In the genomic region with DNA sequence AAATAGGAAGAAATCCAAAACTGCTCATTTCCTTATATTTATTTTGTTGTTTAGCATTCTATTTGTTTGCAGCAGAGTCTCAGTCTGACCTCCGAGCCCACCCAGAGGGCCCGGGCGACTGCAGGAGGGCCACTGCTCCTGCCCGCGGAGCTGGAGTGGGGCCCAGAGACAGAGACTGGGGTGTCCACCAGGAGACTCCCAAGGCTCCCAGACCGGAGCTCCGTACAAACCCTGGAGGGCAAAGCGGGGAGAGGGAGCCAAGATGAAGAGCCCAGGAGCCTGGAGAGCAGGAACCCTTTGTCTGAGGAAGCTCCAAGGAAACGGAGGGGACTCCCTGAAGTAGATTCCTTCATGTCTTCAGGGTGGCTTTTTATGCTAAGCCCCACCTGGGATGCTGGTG, we compare ENCODE assay signal across 20 cellular contexts. TPM values are rescaled to one million over a fixed set of nuclear protein-coding genes. Genes with fewer than 3 reads are reported as not detected.
DNase-seq lines count a peak whose midpoint lies in the region; ATAC-seq, FAIRE-seq and TF ChIP-seq lines count a peak whose summit lies in the region.
"Had no signal": no experiment of that assay in that cellular context is flagged by ENCODE, and none has a peak within 500 bp of the region (broad histone marks: within the 10 kb centered on the region; RNA-seq: fewer than 3 reads in every experiment).

No MANE protein-coding gene starts in this region.

- no peak overlapping the region; the same call in 1 of the 2 replicates for H4K8ac ChIP-seq in H1 (ENCODE audit: extremely low read depth, insufficient read depth, low read length)

- no peaks in the 10 kb centered on the region for H3K4me1 ChIP-seq in HepG2 (ENCODE audit: insufficient read depth, low read length)
- H3K4me1 ChIP-seq in right lobe of liver, result no peaks in the 10 kb centered on the region
- peaks cover 0 to 6% (median 1%) of the 10 kb centered on the region in 4 experiments; a peak in 3 of 7 replicates for H3K4me1 ChIP-seq in H1 (replicated peaks in 1 of 4; ENCODE audit: control insufficient read depth in 3 of 4, insufficient read depth in 4 of 4, low read length in 3 of 4)
- no peaks in the 10 kb centered on the region for H3K4me1 ChIP-seq in osteoblast (ENCODE audit: insufficient read depth, low read length)
- H3K4me1 ChIP-seq: HAP-1 had no signal

- H2BK5ac ChIP-seq in H1 (ENCODE audit: low read depth, low read length), result no peak overlapping the region

- H3K14ac ChIP-seq in H1 (ENCODE audit: insufficient read length), result no peak overlapping the region

- CTCF ChIA-PET in HepG2 (lab: Yijun Ruan, JAX; ENCODE audit: low intra/inter-chr PET ratio, low total read pairs) (no interaction called here), H1 (lab: Charles Lee; ENCODE audit: partially characterized antibody) (interaction anchor here (0.6 to 1.2 kb wide), 3 partner anchors 12 to 369 kb away, joined by 3 read pairs; no protein-coding TSS in a partner anchor)

- POLR2A ChIA-PET in HepG2 (lab: Yijun Ruan, JAX) (no interaction called here), H1 (lab: Charles Lee; ENCODE audit: partially characterized antibody) (interaction anchor here (0.6 to 0.8 kb wide), 2 partner anchors 10 to 26 kb away, joined by 3 read pairs; no protein-coding TSS in a partner anchor)

- no peak overlapping the region for H2AK5ac ChIP-seq in H1 (ENCODE audit: low read depth, low read length)

- H3K56ac ChIP-seq in H1 (replicated peaks; ENCODE audit: insufficient read length, low read depth, low read length), result no peak overlapping the region

- WGBS in HepG2 (ENCODE audit: low lambda C conversion rate), result 70% methylated on average over 9 of the region's 9 CpGs
- WGBS in right lobe of liver (ENCODE audit: insufficient coverage, low coverage, low lambda C conversion rate, missing lambda C conversion rate), result 86% methylated on average over 5 of the region's 9 CpGs
- WGBS in H1 (ENCODE audit: extremely low coverage in 1 of 2, insufficient coverage in 1 of 2, insufficient read length in 1 of 2, insufficient replicate concordance in 2 of 2, low coverage in 1 of 2, low lambda C conversion rate in 2 of 2, missing lambda C conversion rate in 1 of 2), 2 experiments, result 87% methylated on average over 9 of the region's 9 CpGs; no CpG with 5 or more reads in 1 of the 2 experiments

- intact Hi-C loops in HepG2 (cut with micrococcal nuclease; ENCODE audit: unreplicated experiment) (no loop called here), right lobe of liver (cut with DNase I) (no loop called here)

- no peak overlapping the region for H2BK120ac ChIP-seq in H1 (replicated peaks; ENCODE audit: low read depth, low read length)

- no peaks in the 10 kb centered on the region for H3K9me3 ChIP-seq in HepG2 (ENCODE audit: low read length)
- no peaks in the 10 kb centered on the region for H3K9me3 ChIP-seq in right lobe of liver
- peaks cover 0 to 4% of the 10 kb centered on the region in 2 experiments; a peak in 1 of 4 replicates for H3K9me3 ChIP-seq in H1 (ENCODE audit: insufficient read depth in 2 of 2, low read depth in 1 of 2, low read length in 1 of 2)
- no peaks in the 10 kb centered on the region for H3K9me3 ChIP-seq in osteoblast (ENCODE audit: low read depth, low read length)
- H3K9me3 ChIP-seq: HAP-1 had no signal

- TF ChIP-seq RAD21 in HepG2 (CRISPR knock-in tag; IDR thresholded peaks at IDR 0.05) (no peak), H1 (IDR thresholded peaks at IDR 0.05 in 1 of 2, conservative IDR thresholded peaks at IDR 0.05 in 1 of 2; ENCODE audit: low read depth in 2 of 2, low read length in 2 of 2) (no peak)

- H2BK15ac ChIP-seq in H1 (ENCODE audit: low read length), result no peak overlapping the region

- H3K4me3 ChIP-seq in HepG2 (replicated peaks in 1 of 3; ENCODE audit: insufficient read depth in 1 of 3, low read depth in 2 of 3, low read length in 3 of 3) (no peak overlapping the region), right lobe of liver (no peak overlapping the region), H1 (ENCODE audit: extremely low read depth in 1 of 4, insufficient read depth in 2 of 4, low read depth in 3 of 4, low read length in 4 of 4) (no peak overlapping the region), osteoblast (ENCODE audit: insufficient read depth, low read length) (no peak overlapping the region)
- H3K4me3 ChIP-seq: GM12878, GM23338, HAP-1 had no signal

- FAIRE-seq in HepG2 (lab: Jason Lieb, UNC) (no peak), H1 (lab: Jason Lieb, UNC) (no peak)
- FAIRE-seq: G401.6, GM12878, GM18507, H54 had no signal

- H3K27me3 ChIP-seq in HepG2 (ENCODE audit: control insufficient read depth in 1 of 2, insufficient read depth in 2 of 2, low read length in 2 of 2) (peaks cover 0 to 3% of the 10 kb centered on the region in 2 experiments; a peak in 1 of 5 replicates), right lobe of liver (no peaks in the 10 kb centered on the region), H1 (replicated peaks in 1 of 4; ENCODE audit: control insufficient read depth in 3 of 4, extremely low read depth in 1 of 4, insufficient read depth in 3 of 4, low read length in 3 of 4) (no peaks in the 10 kb centered on the region), osteoblast (ENCODE audit: insufficient read depth, low read length) (peaks cover 15% of the 10 kb centered on the region)

- no peaks in the 10 kb centered on the region for H4K20me1 ChIP-seq in HepG2 (ENCODE audit: insufficient read depth, low read length)
- no peaks in the 10 kb centered on the region for H4K20me1 ChIP-seq in H1 (replicated peaks in 1 of 2; ENCODE audit: control insufficient read depth in 1 of 2, insufficient read depth in 2 of 2, low read length in 2 of 2)
- H4K20me1 ChIP-seq in osteoblast (ENCODE audit: insufficient read depth, low read length), result no peaks in the 10 kb centered on the region

- no peak overlapping the region for H3K4ac ChIP-seq in H1 (replicated peaks; ENCODE audit: insufficient read length, low read depth, low read length)

- no peak for TF ChIP-seq POLR2A in HepG2 (IDR thresholded peaks at IDR 0.05; ENCODE audit: insufficient read depth in 1 of 2, low read depth in 2 of 2, low read length in 2 of 2)
- TF ChIP-seq POLR2A in right lobe of liver (IDR thresholded peaks at IDR 0.05), result no peak
- TF ChIP-seq POLR2A in H1 (IDR thresholded peaks at IDR 0.05; ENCODE audit: control extremely low read depth in 1 of 2, low read depth in 2 of 2, low read length in 2 of 2), result no peak

- no peak overlapping the region for H4K5ac ChIP-seq in H1 (ENCODE audit: insufficient read length, low read depth, low read length)

- in situ Hi-C loops in HepG2 (cut with HindIII; ENCODE audit: extremely low pct_ligation_motif_present, low pct_unique_long_range_greater_than_20kb), result no loop called here

- no peak overlapping the region for H3K4me2 ChIP-seq in HepG2 (ENCODE audit: low read depth, low read length)
- no peak overlapping the region for H3K4me2 ChIP-seq in H1 (ENCODE audit: insufficient read depth in 1 of 2, low read depth in 2 of 2, low read length in 2 of 2)
- H3K4me2 ChIP-seq in osteoblast (ENCODE audit: insufficient read depth, low read length), result no peak overlapping the region
- H3K4me2 ChIP-seq: GM23338 had no signal

- H2BK12ac ChIP-seq in H1 (ENCODE audit: low read depth, low read length), result peak overlapping the region; percentile 68; the same call in 1 of the 2 replicates

- TF ChIP-seq EP300 in HepG2 (IDR thresholded peaks at IDR 0.05; ENCODE audit: low read depth in 2 of 2, low read length in 2 of 2) (no peak), HepG2 (CRISPR knock-in tag; IDR thresholded peaks at IDR 0.05; ENCODE audit: borderline replicate concordance) (no peak), H1 (IDR thresholded peaks at IDR 0.05; ENCODE audit: borderline replicate concordance in 1 of 2, low read depth in 2 of 2, low read length in 2 of 2) (no peak)

- no peak overlapping the region for H3K27ac ChIP-seq in HepG2 (ENCODE audit: extremely low read length, insufficient read depth, low read length)
- H3K27ac ChIP-seq in right lobe of liver, result no peak overlapping the region
- no peak overlapping the region for H3K27ac ChIP-seq in H1 (ENCODE audit: low read depth, low read length)
- H3K27ac ChIP-seq in osteoblast (ENCODE audit: low read depth, low read length), result no peak overlapping the region

- ATAC-seq in HepG2, result peak; percentile 35; the same call in 2 of the 3 replicates
- ATAC-seq in right lobe of liver, result no peak
- ATAC-seq in GM18502 (IDR thresholded peaks at IDR 0.05; ENCODE audit: poor library complexity, unreplicated experiment), result no peak
- ATAC-seq: GM12878, GM23338 had no signal

- H3K79me2 ChIP-seq in HepG2 (ENCODE audit: insufficient read depth, low read length) (no peaks in the 10 kb centered on the region), H1 (ENCODE audit: control insufficient read depth in 1 of 2, insufficient read depth in 2 of 2, low read length in 2 of 2) (no peaks in the 10 kb centered on the region), osteoblast (ENCODE audit: insufficient read depth, low read length) (no peaks in the 10 kb centered on the region)

- no peak overlapping the region for H2AFZ ChIP-seq in HepG2 (ENCODE audit: low read length)
- H2AFZ ChIP-seq in H1 (ENCODE audit: low read length), result no peak overlapping the region
- no peak overlapping the region for H2AFZ ChIP-seq in osteoblast (ENCODE audit: low read length)

- H4K91ac ChIP-seq in H1 (replicated peaks; ENCODE audit: insufficient read length, low read length), result no peak overlapping the region

- no peak for DNase-seq in HepG2 (ENCODE audit: low spot score)
- DNase-seq in right lobe of liver, result no peak
- no peak for DNase-seq in H1 (ENCODE audit: low read depth in 1 of 2, low spot score in 2 of 2)
- DNase-seq in osteoblast (ENCODE audit: insufficient read length, low spot score, missing footprints), result peak; percentile 75
- DNase-seq in GM10266 (ENCODE audit: extremely low spot score), result no peak
- no peak for DNase-seq in mucosa of gallbladder (ENCODE audit: low spot score)
- DNase-seq: C1 segment of cervical spinal cord; Calu3; CD4-positive, alpha-beta memory T cell; COR-L47; DMS153; DND-41; HFFc6 had no signal

- no peak overlapping the region for H3K18ac ChIP-seq in H1 (ENCODE audit: extremely low read depth, low read length)

- no peak overlapping the region for H3K9ac ChIP-seq in HepG2 (ENCODE audit: insufficient read depth, low read depth, low read length)
- H3K9ac ChIP-seq in H1 (replicated peaks in 1 of 4; ENCODE audit: extremely low read depth in 1 of 4, low read depth in 3 of 4, low read length in 3 of 4), result no peak overlapping the region

- no peak overlapping the region for H3K23ac ChIP-seq in H1 (ENCODE audit: insufficient read length)

- H3K36me3 ChIP-seq in HepG2 (replicated peaks in 1 of 2; ENCODE audit: control insufficient read depth in 1 of 2, insufficient read depth in 2 of 2, low read length in 2 of 2) (no peaks in the 10 kb centered on the region), right lobe of liver (no peaks in the 10 kb centered on the region), H1 (ENCODE audit: control insufficient read depth in 2 of 4, insufficient read depth in 4 of 4, low read length in 3 of 4) (no peaks in the 10 kb centered on the region), osteoblast (ENCODE audit: insufficient read depth, low read length) (no peaks in the 10 kb centered on the region)
- H3K36me3 ChIP-seq: HAP-1 had no signal

- peaks cover 7% of the 10 kb centered on the region; the same call in 1 of the 2 replicates for H3K23me2 ChIP-seq in H1 (ENCODE audit: low read depth, low read length)

- TF ChIP-seq CTCF in HepG2 (CRISPR knock-in tag; IDR thresholded peaks at IDR 0.05) (no peak), right lobe of liver (IDR thresholded peaks at IDR 0.05) (no peak), H1 (IDR thresholded peaks at IDR 0.05; ENCODE audit: control extremely low read depth in 1 of 3, insufficient read depth in 1 of 3, low read depth in 1 of 3, low read length in 3 of 3) (no peak), osteoblast (IDR thresholded peaks at IDR 0.05; ENCODE audit: extremely low read depth, low read depth, low read length) (no peak), GM10266 (IDR thresholded peaks at IDR 0.05; ENCODE audit: control insufficient read depth, insufficient read depth, low read depth, missing control alignments) (no peak)

- no TSS peak for BruUV-seq in HepG2 (replicated peaks; lab: Mats Ljungman, UMichigan)

- H2BK20ac ChIP-seq in H1 (ENCODE audit: low read length), result no peak overlapping the region

- H3K79me1 ChIP-seq in H1 (ENCODE audit: low read depth, low read length), result no peaks in the 10 kb centered on the region

RNA-seq across cellular contexts. Expression of a gene that starts 57.9 kb away (rescaled TPM):
- total RNA-seq in HepG2 (2016; rRNA removed; fragmentation: Illumina TruSeq; extraction: Trizol) (53.8 and 58.6 TPM in 2 replicates), right lobe of liver (1 to 10 TPM; 1.0 to 2.4 (median 2.0) TPM), osteoblast (2.9 and 5.1 TPM in 2 replicates), mucosa of gallbladder (14.4 TPM)
- total RNA-seq in HepG2 (2016; cell fraction: cytosol; rRNA removed; fragmentation: Illumina TruSeq; extraction: Trizol; ENCODE audit: low read depth), result 12.0 and 13.7 TPM in 2 replicates
- total RNA-seq in HepG2 (2016; cell fraction: insoluble cytoplasmic fraction; rRNA removed; fragmentation: Illumina TruSeq; extraction: Trizol), result 45.1 and 59.6 TPM in 2 replicates
- 27.0 and 28.7 TPM in 2 replicates for total RNA-seq in HepG2 (2016; cell fraction: membrane; rRNA removed; fragmentation: Illumina TruSeq; extraction: Trizol)
- 79.3 and 81.9 TPM in 2 replicates for total RNA-seq in HepG2 (2016; cell fraction: nucleus; rRNA removed; fragmentation: Illumina TruSeq; extraction: Trizol)
- polyA plus RNA-seq in HepG2 (2011; rRNA removed) (55.0 and 63.4 TPM in 2 replicates), H1 (2011; rRNA removed) (17.7 and 24.2 TPM in 2 replicates)
- polyA plus RNA-seq in HepG2 (2011; cell fraction: cytosol; rRNA removed), result 29.9 and 39.9 TPM in 2 replicates
- polyA plus RNA-seq in HepG2 (2011; cell fraction: nucleus; rRNA removed), result 126 and 210 TPM in 2 replicates
- 55.5 and 56.3 TPM in 2 replicates for polyA plus RNA-seq in HepG2 (2012)
- 2.0 and 2.2 TPM in 2 replicates for polyA plus RNA-seq in HepG2 (2016; cell fraction: cytosol; fragmentation: Illumina TruSeq; extraction: Trizol; ENCODE audit: low read depth)
- polyA plus RNA-seq in HepG2 (2016; cell fraction: insoluble cytoplasmic fraction; fragmentation: Illumina TruSeq; extraction: Trizol; ENCODE audit: low read depth), result 34.3 and 44.8 TPM in 2 replicates
- polyA plus RNA-seq in HepG2 (2016; cell fraction: membrane; fragmentation: Illumina TruSeq; extraction: Trizol; ENCODE audit: low read depth), result 9.2 and 9.3 TPM in 2 replicates
- polyA plus RNA-seq in HepG2 (2016; cell fraction: nucleus; fragmentation: Illumina TruSeq; extraction: Trizol; ENCODE audit: insufficient read depth, low read depth), result 115 and 117 TPM in 2 replicates
- 0.09 and 105 TPM in 2 replicates for polyA minus RNA-seq in HepG2 (2011; rRNA and poly(A)+ RNA removed; ENCODE audit: low replicate concordance)
- 43.2 and 45.6 TPM in 2 replicates for polyA minus RNA-seq in HepG2 (2011; cell fraction: cytosol; rRNA and poly(A)+ RNA removed)
- polyA minus RNA-seq in HepG2 (2011; cell fraction: nucleus; rRNA and poly(A)+ RNA removed), result 175 and 211 TPM in 2 replicates
- 31.7 and 33.4 TPM in 2 replicates for total RNA-seq in H1 (2021; fragmentation: NEBNext Ultra II Directional; extraction: Animal tissue kit (Norgen Biotek cat#: 25700))
- 19.3 TPM for polyA plus RNA-seq in H1 (2011; cell fraction: cytosol; rRNA removed)
- polyA plus RNA-seq in H1 (2011; cell fraction: nucleus; rRNA removed), result 36.2 TPM
- 18.3 to 25.8 TPM (median 20.3 TPM) in 4 replicates for polyA plus RNA-seq in H1 (2012, experiment 1 of 2)
- polyA plus RNA-seq in H1 (2012, experiment 2 of 2), result 9.2 TPM
- 17.7 TPM for polyA plus RNA-seq in H1 (2013, experiment 1 of 2)
- polyA plus RNA-seq in H1 (2013, experiment 2 of 2), result 15.4 TPM
- 14.1 and 21.3 TPM in 2 replicates for polyA minus RNA-seq in H1 (2011; rRNA and poly(A)+ RNA removed)
- polyA minus RNA-seq in H1 (2011; cell fraction: cytosol; rRNA and poly(A)+ RNA removed), result 21.3 TPM
- 44.5 TPM for polyA minus RNA-seq in H1 (2011; cell fraction: nucleus; rRNA and poly(A)+ RNA removed)
